In genomic region chr6:72746276-72746675, GRCh38 we compare ENCODE assay signal across 21 cellular contexts.
DNase-seq lines count a peak whose midpoint lies in the region; ATAC-seq, FAIRE-seq and TF ChIP-seq lines count a peak whose summit lies in the region.
"Had no signal": no experiment of that assay in that cellular context is flagged by ENCODE, and none has a peak within 500 bp of the region (broad histone marks: within the 10 kb centered on the region; RNA-seq: fewer than 3 reads in every experiment).

No MANE protein-coding gene starts in this region.

- H3K4me2 ChIP-seq in GM23338 = no peak overlapping the region

- H4K20me1 ChIP-seq in GM23338 (replicated peaks; ENCODE audit: insufficient read depth) = no peaks in the 10 kb centered on the region

- no peak overlapping the region for H3K4me3 ChIP-seq in GM23338
- no peak overlapping the region for H3K4me3 ChIP-seq in NB4 (ENCODE audit: low read depth, low read length)
- H3K4me3 ChIP-seq in bronchial epithelial cell (ENCODE audit: low read depth, low read length) = no peak overlapping the region
- H3K4me3 ChIP-seq: lower lobe of right lung, tibial artery had no signal

- no peaks in the 10 kb centered on the region for H3K9me2 ChIP-seq in GM23338 (ENCODE audit: insufficient read depth)

- no peak for TF ChIP-seq POLR2A in NB4 (IDR thresholded peaks at IDR 0.05; ENCODE audit: extremely low read depth, insufficient read length)

- TF ChIP-seq CTCF in GM23338 (conservative IDR thresholded peaks at IDR 0.05; ENCODE audit: low read depth in 2 of 2) = no peak
- TF ChIP-seq CTCF in NB4 (IDR thresholded peaks at IDR 0.05; ENCODE audit: low read depth, low read length) = no peak
- no peak for TF ChIP-seq CTCF in bronchial epithelial cell (IDR thresholded peaks at IDR 0.05; ENCODE audit: insufficient read depth, low read length, severe bottlenecking)
- TF ChIP-seq CTCF in mesothelial cell of epicardium (IDR thresholded peaks at IDR 0.05; ENCODE audit: unreplicated experiment) = no peak

- H3K27ac Mint-ChIP-seq in GM23338 (peak overlapping the region; percentile 63; the same call in 1 of the 2 replicates), mesothelial cell of epicardium (peak overlapping the region; percentile 18)
- H3K27ac Mint-ChIP-seq: naive thymus-derived CD4-positive, alpha-beta T cell; T-helper 17 cell had no signal

- no peaks in the 10 kb centered on the region for H3K27me3 ChIP-seq in GM23338 (ENCODE audit: insufficient read depth)
- no peaks in the 10 kb centered on the region for H3K27me3 ChIP-seq in bronchial epithelial cell (ENCODE audit: control insufficient read depth, insufficient read depth, low read length)
- H3K27me3 ChIP-seq: tibial artery had no signal

- no peak for FAIRE-seq in bronchial epithelial cell (lab: Jason Lieb, UNC)
- FAIRE-seq: HepG2, small intestine had no signal

- no peak overlapping the region for H3K27ac ChIP-seq in GM23338 (ENCODE audit: low read depth)
- H3K27ac ChIP-seq: lower lobe of right lung, tibial artery had no signal

- H3K9me3 Mint-ChIP-seq in GM23338 = no peaks in the 10 kb centered on the region
- H3K9me3 Mint-ChIP-seq in mesothelial cell of epicardium = no peaks in the 10 kb centered on the region

- H2AFZ ChIP-seq in GM23338 = no peak overlapping the region

- H3K4me1 Mint-ChIP-seq in GM23338 (peaks cover 19% of the 10 kb centered on the region; the same call in 2 of the 3 replicates), mesothelial cell of epicardium (peaks cover 17% of the 10 kb centered on the region)
- H3K4me1 Mint-ChIP-seq: T-helper 17 cell had no signal

- ATAC-seq in GM23338 = no peak
- no peak for ATAC-seq in GM21576 (IDR thresholded peaks at IDR 0.05; ENCODE audit: unreplicated experiment)
- ATAC-seq: HepG2; lower lobe of right lung; naive thymus-derived CD4-positive, alpha-beta T cell; T-helper 17 cell had no signal

- H3K36me3 Mint-ChIP-seq in GM23338 (ENCODE audit: low read depth) = no peaks in the 10 kb centered on the region
- H3K36me3 Mint-ChIP-seq in mesothelial cell of epicardium = no peaks in the 10 kb centered on the region

- H3K4me1 ChIP-seq in GM23338 (ENCODE audit: insufficient read depth) = no peaks in the 10 kb centered on the region
- H3K4me1 ChIP-seq: lower lobe of right lung had no signal

- no peak for DNase-seq in GM23338 (ENCODE audit: low spot score)
- DNase-seq in NB4 (ENCODE audit: low read depth) = peak; percentile 26
- DNase-seq in bronchial epithelial cell (ENCODE audit: low read depth) = peak; percentile 91
- DNase-seq in mesothelial cell of epicardium (ENCODE audit: low spot score in 2 of 2, unreplicated experiment in 2 of 2) = no peak
- DNase-seq in NCI-H187 treated with DMSO at 0.1 percent for 48 hours (lab: John Stamatoyannopoulos, UW) = no peak
- DNase-seq in Kasumi-1 (lab: John Stamatoyannopoulos, UW) = no peak
- DNase-seq: activated CD4-positive, alpha-beta T cell treated with anti-CD3 and anti-CD28 coated beads for 1 hour; activated gamma-delta T cell treated with Interleukin-2 at 50 U/mL for 16 hours; aorta; C1 segment of cervical spinal cord; DMS153; lower lobe of right lung; naive thymus-derived CD4-positive, alpha-beta T cell; NCI-H1105 treated with DMSO at 0.1 percent for 48 hours; NCI-H2171 treated with DMSO at 0.1 percent for 48 hours; Right ventricle myocardium superior; small intestine; T-helper 17 cell; tibial artery had no signal

- H3K4me3 Mint-ChIP-seq in GM23338 (no peak overlapping the region), mesothelial cell of epicardium (no peak overlapping the region)
- H3K4me3 Mint-ChIP-seq: naive thymus-derived CD4-positive, alpha-beta T cell; T-helper 17 cell had no signal

- H3K79me2 ChIP-seq in GM23338 (replicated peaks; ENCODE audit: insufficient read depth) = no peaks in the 10 kb centered on the region

- H3K36me3 ChIP-seq in GM23338 (ENCODE audit: insufficient read depth) (no peaks in the 10 kb centered on the region), bronchial epithelial cell (ENCODE audit: control insufficient read depth, insufficient read depth, low read length) (no peaks in the 10 kb centered on the region)
- H3K36me3 ChIP-seq: lower lobe of right lung, tibial artery had no signal

- no peaks in the 10 kb centered on the region for H3K27me3 Mint-ChIP-seq in GM23338 (ENCODE audit: insufficient read depth, low read depth, poor library complexity)
- no peaks in the 10 kb centered on the region for H3K27me3 Mint-ChIP-seq in mesothelial cell of epicardium (ENCODE audit: low read depth)
- H3K27me3 Mint-ChIP-seq: naive thymus-derived CD4-positive, alpha-beta T cell had no signal

- no peaks in the 10 kb centered on the region for H3F3A ChIP-seq in GM23338 (replicated peaks; ENCODE audit: low read depth)

TF ChIP-seq in GM23338, 12 proteins besides CTCF, POLR2A, EP300 and RAD21:
- TF ChIP-seq ETS1 (IDR thresholded peaks at IDR 0.05) = no peak
TF ChIP-seq in GM23338: peak in this region for 0.

Comparison
In these comparisons a context has a peak if more than half of its experiments do, and no peak if none do; other contexts are left out.
1. DNase-seq: peak in NB4 (single experiment) and bronchial epithelial cell (single experiment); none in GM23338 (single experiment), mesothelial cell of epicardium (0 of 2), NCI-H187 treated with DMSO at 0.1 percent for 48 hours (single experiment) and Kasumi-1 (0 of 2).